14 cellular contexts compared by ENCODE assay signal in the genomic region with DNA sequence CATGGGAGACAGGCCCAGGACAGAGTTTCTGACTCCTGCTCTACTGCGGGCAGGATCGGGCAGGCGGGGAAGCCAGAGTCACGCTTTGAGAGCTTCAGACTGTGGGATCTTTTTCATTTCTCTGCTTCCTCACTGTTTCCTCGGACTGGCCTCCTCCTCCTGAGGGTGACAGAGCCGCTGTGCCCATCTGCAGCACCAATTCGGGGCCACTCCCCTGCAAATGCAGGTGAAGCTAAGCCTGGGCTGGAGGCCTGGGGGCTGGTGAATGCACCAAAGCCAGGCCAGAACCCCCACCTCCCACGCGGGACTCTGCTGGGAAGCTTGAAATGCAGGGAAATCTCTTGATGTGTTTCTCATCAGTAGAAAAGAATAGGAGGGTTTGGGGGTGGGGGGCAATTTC.
DNase-seq lines count a peak whose midpoint lies in the region; ATAC-seq, FAIRE-seq and TF ChIP-seq lines count a peak whose summit lies in the region.
"Had no signal": no experiment of that assay in that cellular context is flagged by ENCODE, and none has a peak within 500 bp of the region (broad histone marks: within the 10 kb centered on the region; RNA-seq: fewer than 3 reads in every experiment).

No MANE protein-coding gene starts in this region.

- H3K27me3 ChIP-seq in GM23338 (ENCODE audit: insufficient read depth), result no peaks in the 10 kb centered on the region
- H3K27me3 ChIP-seq in iPS-20b (ENCODE audit: insufficient read depth, low read length), result no peaks in the 10 kb centered on the region
- H3K27me3 ChIP-seq in spleen (replicated peaks in 1 of 7), result no peaks in the 10 kb centered on the region
- no peaks in the 10 kb centered on the region for H3K27me3 ChIP-seq in A673 (replicated peaks; ENCODE audit: insufficient read depth, low read depth, low read length, poor library complexity)

- peak overlapping the region; percentile 9 for H3K4me3 Mint-ChIP-seq in GM23338
- H3K4me3 Mint-ChIP-seq in activated T-helper 2 cell treated with anti-CD3 and anti-CD28 coated beads, Interferon-gamma antibody, Interleukin-2, Interleukin-4, amounts not matched to agents 10 μg/mL and 5 μg/mL and 100 μg/mL, durations not matched to agents 14 hours and 24 hours and 36 hours (ENCODE audit: low read depth), result no peak overlapping the region

- peaks cover 43% of the 10 kb centered on the region for H3K36me3 Mint-ChIP-seq in GM23338 (ENCODE audit: low read depth)
- H3K36me3 Mint-ChIP-seq in activated T-helper 2 cell treated with anti-CD3 and anti-CD28 coated beads, Interferon-gamma antibody, Interleukin-2, Interleukin-4, amounts not matched to agents 10 μg/mL and 5 μg/mL and 100 μg/mL, durations not matched to agents 14 hours and 24 hours and 36 hours (ENCODE audit: low read depth), result peaks cover 45% of the 10 kb centered on the region

- H4K20me1 ChIP-seq in GM23338 (replicated peaks; ENCODE audit: insufficient read depth), result no peaks in the 10 kb centered on the region; the same call in none of the 2 replicates

- peak overlapping the region; percentile 64 for H3K4me2 ChIP-seq in GM23338

- no peak overlapping the region for H2AFZ ChIP-seq in GM23338

- H3K27ac ChIP-seq in GM23338 (ENCODE audit: low read depth), result peak overlapping the region; percentile 85
- peak overlapping the region; percentile 46 for H3K27ac ChIP-seq in iPS-20b (ENCODE audit: low read length)
- peak overlapping the region in 5 of 8 donors; percentile 12 to 59 (median 21) for H3K27ac ChIP-seq in spleen
- no peak overlapping the region for H3K27ac ChIP-seq in A673 (ENCODE audit: low read depth, low read length, poor library complexity, severe bottlenecking)

- peak; percentile 47 for ATAC-seq in GM23338

- H3K4me3 ChIP-seq in GM23338 (no peak overlapping the region), iPS-20b (ENCODE audit: low read length) (no peak overlapping the region), spleen (no peak overlapping the region), A673 (ENCODE audit: low read depth, low read length, poor library complexity, severe bottlenecking) (no peak overlapping the region)

- no TSS peak for BruUV-seq in A673 (replicated peaks; lab: Mats Ljungman, UMichigan)

- peaks cover 19% of the 10 kb centered on the region for H3K27me3 Mint-ChIP-seq in GM23338 (ENCODE audit: insufficient read depth, low read depth, poor library complexity)
- H3K27me3 Mint-ChIP-seq in activated T-helper 2 cell treated with anti-CD3 and anti-CD28 coated beads, Interferon-gamma antibody, Interleukin-2, Interleukin-4, amounts not matched to agents 10 μg/mL and 5 μg/mL and 100 μg/mL, durations not matched to agents 14 hours and 24 hours and 36 hours (ENCODE audit: low read depth), result no peaks in the 10 kb centered on the region
- H3K27me3 Mint-ChIP-seq: IgD-negative memory B cell had no signal

- no peaks in the 10 kb centered on the region for H3K9me2 ChIP-seq in GM23338 (ENCODE audit: insufficient read depth)

- 72 to 91% (median 75%) methylated on average over 9 of the region's 9 CpGs for WGBS in spleen, 5 donors

- peak overlapping the region; percentile 39; the same call in 1 of the 2 replicates for H3K9ac ChIP-seq in iPS-20b (ENCODE audit: low read depth, low read length)

- H3K4me1 Mint-ChIP-seq in GM23338, result peaks cover 78% of the 10 kb centered on the region
- peaks cover 39% of the 10 kb centered on the region for H3K4me1 Mint-ChIP-seq in activated T-helper 2 cell treated with anti-CD3 and anti-CD28 coated beads, Interferon-gamma antibody, Interleukin-2, Interleukin-4, amounts not matched to agents 10 μg/mL and 5 μg/mL and 100 μg/mL, durations not matched to agents 14 hours and 24 hours and 36 hours (ENCODE audit: low read depth)

- POLR2A ChIA-PET in A673 (lab: Charles Lee; ENCODE audit: low non-redundant PET), result no interaction called here

- no peak for FAIRE-seq in D721Med (lab: Jason Lieb, UNC)
- FAIRE-seq: frontal cortex, GM18507 had no signal

- CTCF ChIA-PET in A673 (lab: Charles Lee), result interaction anchor here (0.7 kb wide), 1 partner anchor 162 kb away, joined by 3 read pairs; no protein-coding TSS in a partner anchor

- H3K27ac Mint-ChIP-seq in GM23338, result peak overlapping the region; percentile 66
- H3K27ac Mint-ChIP-seq in activated T-helper 2 cell treated with anti-CD3 and anti-CD28 coated beads, Interferon-gamma antibody, Interleukin-2, Interleukin-4, amounts not matched to agents 10 μg/mL and 5 μg/mL and 100 μg/mL, durations not matched to agents 14 hours and 24 hours and 36 hours, result peak overlapping the region; percentile 63

- peaks cover 100% of the 10 kb centered on the region for H3K79me2 ChIP-seq in GM23338 (replicated peaks; ENCODE audit: insufficient read depth)

- peaks cover 77% of the 10 kb centered on the region for H3K4me1 ChIP-seq in GM23338 (ENCODE audit: insufficient read depth)
- H3K4me1 ChIP-seq in iPS-20b (ENCODE audit: insufficient read depth, low read length), result peaks cover 44% of the 10 kb centered on the region
- peaks cover 10 to 51% (median 39%) of the 10 kb centered on the region in 6 donors for H3K4me1 ChIP-seq in spleen
- peaks cover 11% of the 10 kb centered on the region for H3K4me1 ChIP-seq in A673 (ENCODE audit: insufficient read depth, low read length, poor library complexity, severe bottlenecking)

- H3K9me3 ChIP-seq in iPS-20b (ENCODE audit: insufficient read depth, low read depth, low read length) (no peaks in the 10 kb centered on the region), spleen (no peaks in the 10 kb centered on the region), A673 (ENCODE audit: low read depth, low read length, poor library complexity, severe bottlenecking) (no peaks in the 10 kb centered on the region)

- peaks cover 3% of the 10 kb centered on the region; the same call in 1 of the 2 replicates for H3K36me3 ChIP-seq in GM23338 (ENCODE audit: insufficient read depth)
- H3K36me3 ChIP-seq in iPS-20b (ENCODE audit: insufficient read depth, low read depth, low read length), result peaks cover 17% of the 10 kb centered on the region
- H3K36me3 ChIP-seq in spleen, result peaks cover 0 to 4% (median 0%) of the 10 kb centered on the region in 6 donors
- no peaks in the 10 kb centered on the region for H3K36me3 ChIP-seq in A673 (ENCODE audit: insufficient read depth, low read length, poor library complexity, severe bottlenecking)

- no peaks in the 10 kb centered on the region for H3K9me3 Mint-ChIP-seq in GM23338
- H3K9me3 Mint-ChIP-seq in activated T-helper 2 cell treated with anti-CD3 and anti-CD28 coated beads, Interferon-gamma antibody, Interleukin-2, Interleukin-4, amounts not matched to agents 10 μg/mL and 5 μg/mL and 100 μg/mL, durations not matched to agents 14 hours and 24 hours and 36 hours, result no peaks in the 10 kb centered on the region
- H3K9me3 Mint-ChIP-seq: IgD-negative memory B cell had no signal

- DNase-seq in GM23338 (ENCODE audit: low spot score) (no peak), spleen (no peak), A673 (ENCODE audit: low spot score) (no peak), D721Med (ENCODE audit: insufficient read length, low spot score) (no peak), NCI-H2029 treated with DMSO at 0.1 percent for 48 hours (lab: John Stamatoyannopoulos, UW) (no peak)
- DNase-seq in activated T-helper 2 cell treated with anti-CD3 and anti-CD28 coated beads, Interferon-gamma antibody, Interleukin-2, Interleukin-4, amounts not matched to agents 10 μg/mL and 5 μg/mL and 100 μg/mL, durations not matched to agents 14 hours and 24 hours and 36 hours (ENCODE audit: low spot score), result no peak
- no peak for DNase-seq in stimulated activated CD4-positive, alpha-beta T cell treated with anti-CD3 and anti-CD28 coated beads, Interleukin-4, amount 100 ng/mL, for 1 hour
- DNase-seq: caudate nucleus, DMS53, NCI-H2107 had no signal

- TF ChIP-seq POLR2A in spleen (IDR thresholded peaks at IDR 0.05), result no peak

- H3F3A ChIP-seq in GM23338 (replicated peaks; ENCODE audit: low read depth), result no peaks in the 10 kb centered on the region; the same call in 1 of the 2 replicates

- intact Hi-C loops in activated T-helper 2 cell treated with anti-CD3 and anti-CD28 coated beads, Interferon-gamma antibody, Interleukin-2, Interleukin-4, amounts not matched to agents 10 μg/mL and 5 μg/mL and 100 μg/mL, durations not matched to agents 14 hours and 24 hours and 36 hours (cut with micrococcal nuclease), result no loop called here
- intact Hi-C loops in spleen (cut with DNase I; ENCODE audit: low total_unique reads), result no loop called here
- intact Hi-C loops in A673 (cut with micrococcal nuclease; ENCODE audit: unreplicated experiment), result no loop called here

- TF ChIP-seq CTCF in GM23338 (conservative IDR thresholded peaks at IDR 0.05; ENCODE audit: low read depth in 2 of 2) (no peak), spleen (IDR thresholded peaks at IDR 0.05 in 8 of 11, conservative IDR thresholded peaks at IDR 0.05 in 3 of 11) (no peak), A673 (conservative IDR thresholded peaks at IDR 0.05; ENCODE audit: low read depth, low read length) (no peak), D721Med (IDR thresholded peaks at IDR 0.05; ENCODE audit: insufficient read depth, missing control alignments) (no peak)

TF ChIP-seq in GM23338, 12 proteins besides CTCF, POLR2A, EP300 and RAD21 (continues in another document):
- TF ChIP-seq ZNF114 (CRISPR knock-in tag; IDR thresholded peaks at IDR 0.05) (no peak), CREB1 (CRISPR knock-in tag; IDR thresholded peaks at IDR 0.05; ENCODE audit: low read depth) (no peak), EZH2phosphoT487 (IDR thresholded peaks at IDR 0.05; ENCODE audit: unreplicated experiment) (no peak), NANOG (IDR thresholded peaks at IDR 0.05; ENCODE audit: borderline replicate concordance) (no peak)
- TF ChIP-seq, protein P1, sequence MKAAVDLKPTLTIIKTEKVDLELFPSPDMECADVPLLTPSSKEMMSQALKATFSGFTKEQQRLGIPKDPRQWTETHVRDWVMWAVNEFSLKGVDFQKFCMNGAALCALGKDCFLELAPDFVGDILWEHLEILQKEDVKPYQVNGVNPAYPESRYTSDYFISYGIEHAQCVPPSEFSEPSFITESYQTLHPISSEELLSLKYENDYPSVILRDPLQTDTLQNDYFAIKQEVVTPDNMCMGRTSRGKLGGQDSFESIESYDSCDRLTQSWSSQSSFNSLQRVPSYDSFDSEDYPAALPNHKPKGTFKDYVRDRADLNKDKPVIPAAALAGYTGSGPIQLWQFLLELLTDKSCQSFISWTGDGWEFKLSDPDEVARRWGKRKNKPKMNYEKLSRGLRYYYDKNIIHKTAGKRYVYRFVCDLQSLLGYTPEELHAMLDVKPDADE (IDR thresholded peaks at IDR 0.05), result no peak
